Comparison of ENCODE assay signal across 26 cellular contexts in the genomic region with DNA sequence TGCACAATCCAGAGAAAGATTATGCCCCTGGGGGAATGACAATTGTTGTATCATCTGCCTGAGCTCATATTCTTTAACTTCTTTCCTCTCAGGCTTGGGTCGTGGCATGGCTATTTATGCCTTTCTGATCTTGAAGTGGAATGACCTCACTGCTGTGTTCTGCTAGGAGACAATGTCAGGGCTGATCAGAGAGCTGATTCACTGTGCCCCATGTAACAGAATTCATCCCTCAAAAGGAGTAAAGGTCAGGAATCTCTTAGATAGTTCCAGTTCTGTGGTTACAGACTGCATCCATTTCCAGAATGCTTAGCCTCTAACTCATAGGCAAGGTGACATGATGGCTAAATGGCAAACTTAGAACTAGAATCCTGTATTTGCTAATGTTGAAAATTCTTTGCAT.
A peak's percentile ranks its signal among the peaks of the same experiment; 100 is the strongest.
DNase-seq lines count a peak whose midpoint lies in the region; FAIRE-seq and TF ChIP-seq lines count a peak whose summit lies in the region.
"Had no signal": no experiment of that assay in that cellular context is flagged by ENCODE, and none has a peak within 500 bp of the region (broad histone marks: within the 10 kb centered on the region; RNA-seq: fewer than 3 reads in every experiment).

No MANE protein-coding gene starts in this region.

- no peak overlapping the region for H2AFZ ChIP-seq in astrocyte (ENCODE audit: low read depth, low read length)

- H3K36me3 ChIP-seq in astrocyte (ENCODE audit: insufficient read depth, low read length) = no peaks in the 10 kb centered on the region
- H3K36me3 ChIP-seq: heart right ventricle, pancreas had no signal

- peak; percentile 8 for DNase-seq in COLO668 (lab: John Stamatoyannopoulos, UW; ENCODE audit: unreplicated experiment)
- DNase-seq in HT1080 (ENCODE audit: low read depth) = peak; percentile 77
- DNase-seq in astrocyte (ENCODE audit: low read depth) = no peak
- DNase-seq in kidney glomerular epithelial cell (lab: John Stamatoyannopoulos, UW) = peak; percentile 61
- DNase-seq in activated CD8-positive, alpha-beta memory T cell treated with anti-CD3 and anti-CD28 coated beads, Interleukin-2, amount 50 U/mL, for 48 hours = no peak
- no peak for DNase-seq in T-helper 1 cell
- no peak for DNase-seq in HuH-7.5 (ENCODE audit: low spot score)
- DNase-seq: activated CD4-positive, alpha-beta T cell treated with anti-CD3 and anti-CD28 coated beads for 4 hours; activated CD8-positive, alpha-beta memory T cell treated with anti-CD3 and anti-CD28 coated beads for 24 hours; activated effector memory CD4-positive, alpha-beta T cell treated with anti-CD3 and anti-CD28 coated beads, Interleukin-2, amount 50 U/mL, for 16 hours; activated naive CD8-positive, alpha-beta T cell treated with anti-CD3 and anti-CD28 coated beads for 36 hours; activated T-cell treated with anti-CD3 and anti-CD28 coated beads, Interleukin-2, amount 50 U/mL, for 1 hour; aorta; heart right ventricle; NCI-H2081; NCI-H446; NCI-H774; pancreas; stimulated activated CD4-positive, alpha-beta T cell treated with anti-CD3 and anti-CD28 coated beads, Interleukin-1b, Interleukin-23, amount 100 ng/mL, for 48 hours; stimulated activated CD8-positive, alpha-beta memory T cell treated with anti-CD3 and anti-CD28 coated beads, Interleukin-4, amount 100 ng/mL, for 48 hours; stimulated activated naive CD8-positive, alpha-beta T cell treated with anti-CD3 and anti-CD28 coated beads, Interleukin-15, amount 100 ng/mL, for 72 hours had no signal

- no peak overlapping the region for H3K9ac ChIP-seq in astrocyte (ENCODE audit: low read length)

- H3K9me3 ChIP-seq in astrocyte (ENCODE audit: insufficient read depth, low read depth, low read length) = no peaks in the 10 kb centered on the region
- H3K9me3 ChIP-seq: heart right ventricle, pancreas had no signal

- H3K9me3 Mint-ChIP-seq in astrocyte (ENCODE audit: unreplicated experiment) = peaks cover 2% of the 10 kb centered on the region

- H3K27ac Mint-ChIP-seq in astrocyte (ENCODE audit: unreplicated experiment) = peak overlapping the region; percentile 89
- H3K27ac Mint-ChIP-seq: activated naive CD8-positive, alpha-beta T cell treated with anti-CD3 and anti-CD28 coated beads for 36 hours; stimulated activated naive CD8-positive, alpha-beta T cell treated with anti-CD3 and anti-CD28 coated beads, Interleukin-15, amount 100 ng/mL, for 72 hours had no signal

- no peaks in the 10 kb centered on the region for H3K27me3 ChIP-seq in astrocyte (ENCODE audit: insufficient read depth, low read length)
- H3K27me3 ChIP-seq: heart right ventricle, pancreas had no signal

- FAIRE-seq in astrocyte (lab: Jason Lieb, UNC) = no peak
- FAIRE-seq: endothelial cell of umbilical vein, GM12892, H1, pancreas had no signal

- no peaks in the 10 kb centered on the region for H3K79me2 ChIP-seq in astrocyte (ENCODE audit: insufficient read depth, low read length)

- no peaks in the 10 kb centered on the region for H4K20me1 ChIP-seq in astrocyte (ENCODE audit: insufficient read depth, low read length)

- no peak overlapping the region for H3K4me3 ChIP-seq in astrocyte (ENCODE audit: insufficient read depth, low read depth, low read length)
- H3K4me3 ChIP-seq: heart right ventricle, pancreas, smooth muscle cell had no signal

- no peaks in the 10 kb centered on the region for H3K4me1 ChIP-seq in astrocyte (ENCODE audit: insufficient read depth, low read length)
- H3K4me1 ChIP-seq: heart right ventricle, pancreas had no signal

- H3K27me3 Mint-ChIP-seq in astrocyte (ENCODE audit: low read depth, unreplicated experiment) = no peaks in the 10 kb centered on the region
- H3K27me3 Mint-ChIP-seq: activated naive CD8-positive, alpha-beta T cell treated with anti-CD3 and anti-CD28 coated beads for 36 hours; stimulated activated naive CD8-positive, alpha-beta T cell treated with anti-CD3 and anti-CD28 coated beads, Interleukin-15, amount 100 ng/mL, for 72 hours had no signal

- no peaks in the 10 kb centered on the region for H3K36me3 Mint-ChIP-seq in astrocyte (ENCODE audit: low read depth, unreplicated experiment)
- H3K36me3 Mint-ChIP-seq: activated naive CD8-positive, alpha-beta T cell treated with anti-CD3 and anti-CD28 coated beads for 36 hours had no signal

- no peak overlapping the region for H3K4me3 Mint-ChIP-seq in astrocyte (ENCODE audit: unreplicated experiment)
- H3K4me3 Mint-ChIP-seq: activated naive CD8-positive, alpha-beta T cell treated with anti-CD3 and anti-CD28 coated beads for 36 hours; stimulated activated naive CD8-positive, alpha-beta T cell treated with anti-CD3 and anti-CD28 coated beads, Interleukin-15, amount 100 ng/mL, for 72 hours had no signal

- peaks cover 33% of the 10 kb centered on the region for H3K4me1 Mint-ChIP-seq in astrocyte (ENCODE audit: low read depth, unreplicated experiment)
- H3K4me1 Mint-ChIP-seq: activated naive CD8-positive, alpha-beta T cell treated with anti-CD3 and anti-CD28 coated beads for 36 hours; stimulated activated naive CD8-positive, alpha-beta T cell treated with anti-CD3 and anti-CD28 coated beads, Interleukin-15, amount 100 ng/mL, for 72 hours had no signal

- no peak overlapping the region for H3K27ac ChIP-seq in astrocyte (ENCODE audit: low read depth, low read length)
- H3K27ac ChIP-seq: C4-2B, heart right ventricle, pancreas had no signal

- H3K4me2 ChIP-seq in astrocyte (ENCODE audit: low read length) = no peak overlapping the region
- H3K4me2 ChIP-seq: smooth muscle cell had no signal

- no peak for TF ChIP-seq CTCF in astrocyte (IDR thresholded peaks at IDR 0.05; ENCODE audit: insufficient read depth, low read depth, low read length)

Comparison
In these comparisons a context has a peak if more than half of its experiments do, and no peak if none do; other contexts are left out.
1. DNase-seq: peak in COLO668 (single experiment), HT1080 (single experiment) and kidney glomerular epithelial cell (single experiment); none in astrocyte (single experiment), activated CD8-positive, alpha-beta memory T cell treated with anti-CD3 and anti-CD28 coated beads, Interleukin-2, amount 50 U/mL, for 48 hours (single experiment), T-helper 1 cell (0 of 5) and HuH-7.5 (single experiment).